ENCODE assay signal across 1 cellular context in the genomic region with DNA sequence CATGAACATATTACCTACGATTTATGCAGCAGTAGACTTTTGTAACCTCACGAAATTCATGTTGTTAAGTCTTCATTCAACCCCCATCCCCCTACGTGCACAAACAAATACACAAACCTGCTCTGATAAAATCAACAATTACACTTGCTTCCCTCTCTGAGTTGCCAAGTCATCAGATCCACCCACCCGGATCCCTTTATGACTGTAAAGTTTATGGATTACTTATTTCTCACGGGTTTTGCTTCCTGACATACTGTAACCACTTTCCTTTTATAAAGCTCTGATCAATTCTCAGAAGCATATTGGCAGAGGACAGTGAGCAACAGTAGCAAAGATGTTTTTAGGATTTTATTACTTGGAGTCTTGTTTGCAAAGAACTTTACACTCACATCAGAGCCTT.
TF ChIP-seq lines count a peak whose summit lies in the region.

No MANE protein-coding gene starts in this region.

TF ChIP-seq in GM23338, 12 proteins besides CTCF, POLR2A, EP300 and RAD21 (continued from another document):
- TF ChIP-seq, protein P1, sequence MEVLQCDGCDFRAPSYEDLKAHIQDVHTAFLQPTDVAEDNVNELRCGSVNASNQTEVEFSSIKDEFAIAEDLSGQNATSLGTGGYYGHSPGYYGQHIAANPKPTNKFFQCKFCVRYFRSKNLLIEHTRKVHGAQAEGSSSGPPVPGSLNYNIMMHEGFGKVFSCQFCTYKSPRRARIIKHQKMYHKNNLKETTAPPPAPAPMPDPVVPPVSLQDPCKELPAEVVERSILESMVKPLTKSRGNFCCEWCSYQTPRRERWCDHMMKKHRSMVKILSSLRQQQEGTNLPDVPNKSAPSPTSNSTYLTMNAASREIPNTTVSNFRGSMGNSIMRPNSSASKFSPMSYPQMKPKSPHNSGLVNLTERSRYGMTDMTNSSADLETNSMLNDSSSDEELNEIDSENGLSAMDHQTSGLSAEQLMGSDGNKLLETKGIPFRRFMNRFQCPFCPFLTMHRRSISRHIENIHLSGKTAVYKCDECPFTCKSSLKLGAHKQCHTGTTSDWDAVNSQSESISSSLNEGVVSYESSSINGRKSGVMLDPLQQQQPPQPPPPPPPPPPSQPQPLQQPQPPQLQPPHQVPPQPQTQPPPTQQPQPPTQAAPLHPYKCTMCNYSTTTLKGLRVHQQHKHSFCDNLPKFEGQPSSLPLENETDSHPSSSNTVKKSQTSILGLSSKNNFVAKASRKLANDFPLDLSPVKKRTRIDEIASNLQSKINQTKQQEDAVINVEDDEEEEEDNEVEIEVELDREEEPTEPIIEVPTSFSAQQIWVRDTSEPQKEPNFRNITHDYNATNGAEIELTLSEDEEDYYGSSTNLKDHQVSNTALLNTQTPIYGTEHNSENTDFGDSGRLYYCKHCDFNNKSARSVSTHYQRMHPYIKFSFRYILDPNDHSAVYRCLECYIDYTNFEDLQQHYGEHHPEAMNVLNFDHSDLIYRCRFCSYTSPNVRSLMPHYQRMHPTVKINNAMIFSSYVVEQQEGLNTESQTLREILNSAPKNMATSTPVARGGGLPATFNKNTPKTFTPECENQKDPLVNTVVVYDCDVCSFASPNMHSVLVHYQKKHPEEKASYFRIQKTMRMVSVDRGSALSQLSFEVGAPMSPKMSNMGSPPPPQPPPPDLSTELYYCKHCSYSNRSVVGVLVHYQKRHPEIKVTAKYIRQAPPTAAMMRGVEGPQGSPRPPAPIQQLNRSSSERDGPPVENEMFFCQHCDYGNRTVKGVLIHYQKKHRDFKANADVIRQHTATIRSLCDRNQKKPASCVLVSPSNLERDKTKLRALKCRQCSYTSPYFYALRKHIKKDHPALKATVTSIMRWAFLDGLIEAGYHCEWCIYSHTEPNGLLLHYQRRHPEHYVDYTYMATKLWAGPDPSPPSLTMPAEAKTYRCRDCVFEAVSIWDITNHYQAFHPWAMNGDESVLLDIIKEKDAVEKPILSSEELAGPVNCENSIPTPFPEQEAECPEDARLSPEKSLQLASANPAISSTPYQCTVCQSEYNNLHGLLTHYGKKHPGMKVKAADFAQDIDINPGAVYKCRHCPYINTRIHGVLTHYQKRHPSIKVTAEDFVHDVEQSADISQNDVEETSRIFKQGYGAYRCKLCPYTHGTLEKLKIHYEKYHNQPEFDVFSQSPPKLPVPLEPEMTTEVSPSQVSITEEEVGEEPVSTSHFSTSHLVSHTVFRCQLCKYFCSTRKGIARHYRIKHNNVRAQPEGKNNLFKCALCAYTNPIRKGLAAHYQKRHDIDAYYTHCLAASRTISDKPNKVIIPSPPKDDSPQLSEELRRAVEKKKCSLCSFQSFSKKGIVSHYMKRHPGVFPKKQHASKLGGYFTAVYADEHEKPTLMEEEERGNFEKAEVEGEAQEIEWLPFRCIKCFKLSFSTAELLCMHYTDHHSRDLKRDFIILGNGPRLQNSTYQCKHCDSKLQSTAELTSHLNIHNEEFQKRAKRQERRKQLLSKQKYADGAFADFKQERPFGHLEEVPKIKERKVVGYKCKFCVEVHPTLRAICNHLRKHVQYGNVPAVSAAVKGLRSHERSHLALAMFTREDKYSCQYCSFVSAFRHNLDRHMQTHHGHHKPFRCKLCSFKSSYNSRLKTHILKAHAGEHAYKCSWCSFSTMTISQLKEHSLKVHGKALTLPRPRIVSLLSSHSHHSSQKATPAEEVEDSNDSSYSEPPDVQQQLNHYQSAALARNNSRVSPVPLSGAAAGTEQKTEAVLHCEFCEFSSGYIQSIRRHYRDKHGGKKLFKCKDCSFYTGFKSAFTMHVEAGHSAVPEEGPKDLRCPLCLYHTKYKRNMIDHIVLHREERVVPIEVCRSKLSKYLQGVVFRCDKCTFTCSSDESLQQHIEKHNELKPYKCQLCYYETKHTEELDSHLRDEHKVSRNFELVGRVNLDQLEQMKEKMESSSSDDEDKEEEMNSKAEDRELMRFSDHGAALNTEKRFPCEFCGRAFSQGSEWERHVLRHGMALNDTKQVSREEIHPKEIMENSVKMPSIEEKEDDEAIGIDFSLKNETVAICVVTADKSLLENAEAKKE (CRISPR knock-in tag; IDR thresholded peaks at IDR 0.05): no peak
- TF ChIP-seq EZH2 (IDR thresholded peaks at IDR 0.05; ENCODE audit: low read depth, unreplicated experiment) (no peak), NANOG (IDR thresholded peaks at IDR 0.05; ENCODE audit: borderline replicate concordance) (no peak), ZNF114 (CRISPR knock-in tag; IDR thresholded peaks at IDR 0.05) (no peak), STAT1 (IDR thresholded peaks at IDR 0.05; ENCODE audit: unreplicated experiment) (no peak), POLR2AphosphoS5 (IDR thresholded peaks at IDR 0.05; ENCODE audit: low read depth) (no peak)
- TF ChIP-seq, protein P2, sequence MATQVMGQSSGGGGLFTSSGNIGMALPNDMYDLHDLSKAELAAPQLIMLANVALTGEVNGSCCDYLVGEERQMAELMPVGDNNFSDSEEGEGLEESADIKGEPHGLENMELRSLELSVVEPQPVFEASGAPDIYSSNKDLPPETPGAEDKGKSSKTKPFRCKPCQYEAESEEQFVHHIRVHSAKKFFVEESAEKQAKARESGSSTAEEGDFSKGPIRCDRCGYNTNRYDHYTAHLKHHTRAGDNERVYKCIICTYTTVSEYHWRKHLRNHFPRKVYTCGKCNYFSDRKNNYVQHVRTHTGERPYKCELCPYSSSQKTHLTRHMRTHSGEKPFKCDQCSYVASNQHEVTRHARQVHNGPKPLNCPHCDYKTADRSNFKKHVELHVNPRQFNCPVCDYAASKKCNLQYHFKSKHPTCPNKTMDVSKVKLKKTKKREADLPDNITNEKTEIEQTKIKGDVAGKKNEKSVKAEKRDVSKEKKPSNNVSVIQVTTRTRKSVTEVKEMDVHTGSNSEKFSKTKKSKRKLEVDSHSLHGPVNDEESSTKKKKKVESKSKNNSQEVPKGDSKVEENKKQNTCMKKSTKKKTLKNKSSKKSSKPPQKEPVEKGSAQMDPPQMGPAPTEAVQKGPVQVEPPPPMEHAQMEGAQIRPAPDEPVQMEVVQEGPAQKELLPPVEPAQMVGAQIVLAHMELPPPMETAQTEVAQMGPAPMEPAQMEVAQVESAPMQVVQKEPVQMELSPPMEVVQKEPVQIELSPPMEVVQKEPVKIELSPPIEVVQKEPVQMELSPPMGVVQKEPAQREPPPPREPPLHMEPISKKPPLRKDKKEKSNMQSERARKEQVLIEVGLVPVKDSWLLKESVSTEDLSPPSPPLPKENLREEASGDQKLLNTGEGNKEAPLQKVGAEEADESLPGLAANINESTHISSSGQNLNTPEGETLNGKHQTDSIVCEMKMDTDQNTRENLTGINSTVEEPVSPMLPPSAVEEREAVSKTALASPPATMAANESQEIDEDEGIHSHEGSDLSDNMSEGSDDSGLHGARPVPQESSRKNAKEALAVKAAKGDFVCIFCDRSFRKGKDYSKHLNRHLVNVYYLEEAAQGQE (IDR thresholded peaks at IDR 0.05; ENCODE audit: unreplicated experiment): no peak
